ENCODE assay signal across 8 cellular contexts in genomic region chr10:103676851-103677417, GRCh38.
DNase-seq lines count a peak whose midpoint lies in the region; ATAC-seq, FAIRE-seq and TF ChIP-seq lines count a peak whose summit lies in the region.

No MANE protein-coding gene starts in this region.

- DNase-seq in EL = peak; percentile 96
- peak; percentile 99 for DNase-seq in astrocyte (ENCODE audit: low read depth)
- peak; percentile 80 to 84 (median 82) for DNase-seq in right cardiac atrium
- no peak for DNase-seq in Karpas-422
- DNase-seq in HepG2 (ENCODE audit: low spot score) = no peak

- in situ Hi-C loops in HepG2 (cut with HindIII; ENCODE audit: extremely low pct_ligation_motif_present, low pct_unique_long_range_greater_than_20kb) = no loop called here

- CTCF ChIA-PET in HepG2 (lab: Yijun Ruan, JAX; ENCODE audit: low intra/inter-chr PET ratio, low total read pairs) = no interaction called here

- no peaks in the 10 kb centered on the region for H4K20me1 ChIP-seq in astrocyte (ENCODE audit: insufficient read depth, low read length)
- no peaks in the 10 kb centered on the region for H4K20me1 ChIP-seq in Karpas-422 (ENCODE audit: insufficient read depth, low read depth, low read length)
- H4K20me1 ChIP-seq in HepG2 (ENCODE audit: insufficient read depth, low read length) = no peaks in the 10 kb centered on the region

- no peaks in the 10 kb centered on the region for H3K9me2 ChIP-seq in Karpas-422 (replicated peaks; ENCODE audit: insufficient read depth, low read length)

- H3K4me1 ChIP-seq in astrocyte (ENCODE audit: insufficient read depth, low read length) = peaks cover 25% of the 10 kb centered on the region
- no peaks in the 10 kb centered on the region for H3K4me1 ChIP-seq in right cardiac atrium (ENCODE audit: control insufficient read depth, insufficient read depth, low read length)
- peaks cover 32 to 38% (median 36%) of the 10 kb centered on the region in 3 donors for H3K4me1 ChIP-seq in skeletal muscle tissue (ENCODE audit: control insufficient read depth in 3 of 3, insufficient read depth in 3 of 3, low read length in 3 of 3)
- H3K4me1 ChIP-seq in Karpas-422 (ENCODE audit: low read length) = peaks cover 5% of the 10 kb centered on the region
- H3K4me1 ChIP-seq in HepG2 (ENCODE audit: insufficient read depth, low read length) = no peaks in the 10 kb centered on the region

- no peaks in the 10 kb centered on the region for H3K9me3 Mint-ChIP-seq in astrocyte (ENCODE audit: unreplicated experiment)

- FAIRE-seq in astrocyte (lab: Jason Lieb, UNC) (peak; percentile 83), HepG2 (lab: Jason Lieb, UNC) (no peak)

- TF ChIP-seq RAD21 in HepG2 (CRISPR knock-in tag; IDR thresholded peaks at IDR 0.05) = no peak

- BruUV-seq in HepG2 (replicated peaks; lab: Mats Ljungman, UMichigan) = no TSS peak

- H3K4me3 ChIP-seq in astrocyte (ENCODE audit: insufficient read depth, low read depth, low read length) = no peak overlapping the region
- no peak overlapping the region for H3K4me3 ChIP-seq in right cardiac atrium (ENCODE audit: low read length)
- H3K4me3 ChIP-seq in skeletal muscle tissue (ENCODE audit: low read length in 3 of 3) = no peak overlapping the region
- H3K4me3 ChIP-seq in Karpas-422 (ENCODE audit: low read length) = no peak overlapping the region
- H3K4me3 ChIP-seq in HepG2 (replicated peaks in 1 of 3; ENCODE audit: insufficient read depth in 1 of 3, low read depth in 2 of 3, low read length in 3 of 3) = no peak overlapping the region

- H3K4me2 ChIP-seq in astrocyte (ENCODE audit: low read length) = peak overlapping the region; percentile 71
- H3K4me2 ChIP-seq in Karpas-422 (ENCODE audit: low read depth, low read length, poor library complexity, severe bottlenecking) = no peak overlapping the region
- no peak overlapping the region for H3K4me2 ChIP-seq in HepG2 (ENCODE audit: low read depth, low read length)

- peak overlapping the region; percentile 97 for H3K27ac Mint-ChIP-seq in astrocyte (ENCODE audit: unreplicated experiment)

- POLR2A ChIA-PET in HepG2 (lab: Yijun Ruan, JAX) = no interaction called here

- H3K9ac ChIP-seq in astrocyte (ENCODE audit: low read length) (peak overlapping the region; percentile 81), skeletal muscle tissue (ENCODE audit: low read depth in 1 of 3, low read length in 3 of 3) (peak overlapping the region in 1 of 3 donors; percentile 16), Karpas-422 (ENCODE audit: low read length) (no peak overlapping the region), HepG2 (ENCODE audit: insufficient read depth, low read depth, low read length) (no peak overlapping the region)

- H2AFZ ChIP-seq in astrocyte (ENCODE audit: low read depth, low read length) (no peak overlapping the region), Karpas-422 (ENCODE audit: low read length) (no peak overlapping the region), HepG2 (ENCODE audit: low read length) (no peak overlapping the region)

- WGBS in right cardiac atrium = 60% methylated on average over 16 of the region's 16 CpGs
- 98% methylated on average over 16 of the region's 16 CpGs for WGBS in HepG2 (ENCODE audit: low lambda C conversion rate)

- TF ChIP-seq EP300 in HepG2 (IDR thresholded peaks at IDR 0.05; ENCODE audit: low read depth in 2 of 2, low read length in 2 of 2) (no peak), HepG2 (CRISPR knock-in tag; IDR thresholded peaks at IDR 0.05; ENCODE audit: borderline replicate concordance) (no peak)

- H3K27ac ChIP-seq in astrocyte (ENCODE audit: low read depth, low read length) (peak overlapping the region; percentile 91), right cardiac atrium (ENCODE audit: low read length) (peak overlapping the region; percentile 39), skeletal muscle tissue (ENCODE audit: low read depth, low read length) (peak overlapping the region; percentile 88), Karpas-422 (ENCODE audit: low read length) (no peak overlapping the region), HepG2 (ENCODE audit: extremely low read length, insufficient read depth, low read length) (no peak overlapping the region)

- TF ChIP-seq CTCF in astrocyte (IDR thresholded peaks at IDR 0.05; ENCODE audit: insufficient read depth, low read depth, low read length) = no peak
- no peak for TF ChIP-seq CTCF in HepG2 (CRISPR knock-in tag; IDR thresholded peaks at IDR 0.05)

- no peaks in the 10 kb centered on the region for H3K36me3 ChIP-seq in astrocyte (ENCODE audit: insufficient read depth, low read length)
- H3K36me3 ChIP-seq in skeletal muscle tissue (ENCODE audit: control insufficient read depth in 3 of 3, insufficient read depth in 3 of 3, low read length in 3 of 3) = peaks cover 0 to 3% (median 0%) of the 10 kb centered on the region in 3 donors
- H3K36me3 ChIP-seq in Karpas-422 (ENCODE audit: insufficient read depth, low read length) = no peaks in the 10 kb centered on the region
- peaks cover 10 to 44% of the 10 kb centered on the region in 2 experiments for H3K36me3 ChIP-seq in HepG2 (replicated peaks in 1 of 2; ENCODE audit: control insufficient read depth in 1 of 2, insufficient read depth in 2 of 2, low read length in 2 of 2)

- no peaks in the 10 kb centered on the region for H3K79me2 ChIP-seq in astrocyte (ENCODE audit: insufficient read depth, low read length)
- no peaks in the 10 kb centered on the region for H3K79me2 ChIP-seq in Karpas-422 (ENCODE audit: low read length)
- no peaks in the 10 kb centered on the region for H3K79me2 ChIP-seq in HepG2 (ENCODE audit: insufficient read depth, low read length)

- H3K27me3 ChIP-seq in astrocyte (ENCODE audit: insufficient read depth, low read length) = no peaks in the 10 kb centered on the region
- H3K27me3 ChIP-seq in right cardiac atrium (ENCODE audit: control insufficient read depth, insufficient read depth) = no peaks in the 10 kb centered on the region
- H3K27me3 ChIP-seq in skeletal muscle tissue (ENCODE audit: control insufficient read depth in 3 of 3, insufficient read depth in 3 of 3, low read length in 3 of 3) = no peaks in the 10 kb centered on the region
- no peaks in the 10 kb centered on the region for H3K27me3 ChIP-seq in Karpas-422 (ENCODE audit: low read length)
- no peaks in the 10 kb centered on the region for H3K27me3 ChIP-seq in HepG2 (ENCODE audit: control insufficient read depth in 1 of 2, insufficient read depth in 2 of 2, low read length in 2 of 2)

- no peak for TF ChIP-seq POLR2A in HepG2 (IDR thresholded peaks at IDR 0.05; ENCODE audit: insufficient read depth in 1 of 2, low read depth in 2 of 2, low read length in 2 of 2)

- no peaks in the 10 kb centered on the region for H3K9me3 ChIP-seq in astrocyte (ENCODE audit: insufficient read depth, low read depth, low read length)
- no peaks in the 10 kb centered on the region for H3K9me3 ChIP-seq in right cardiac atrium (ENCODE audit: control insufficient read depth, low read length)
- no peaks in the 10 kb centered on the region for H3K9me3 ChIP-seq in skeletal muscle tissue (ENCODE audit: control insufficient read depth in 3 of 3, low read length in 3 of 3)
- H3K9me3 ChIP-seq in Karpas-422 (ENCODE audit: low read length) = no peaks in the 10 kb centered on the region
- H3K9me3 ChIP-seq in HepG2 (ENCODE audit: low read length) = no peaks in the 10 kb centered on the region

- intact Hi-C loops in right cardiac atrium (cut with DNase I) (no loop called here), HepG2 (cut with micrococcal nuclease; ENCODE audit: unreplicated experiment) (no loop called here)

- ATAC-seq in right cardiac atrium = peak; percentile 66 to 79
- no peak for ATAC-seq in HG03457 (IDR thresholded peaks at IDR 0.05; ENCODE audit: unreplicated experiment)
- no peak for ATAC-seq in HepG2
- no peak for ATAC-seq in GM19397 (IDR thresholded peaks at IDR 0.05; ENCODE audit: unreplicated experiment)

- H3K27me3 Mint-ChIP-seq in astrocyte (ENCODE audit: low read depth, unreplicated experiment) = no peaks in the 10 kb centered on the region

- peaks cover 32% of the 10 kb centered on the region for H3K4me1 Mint-ChIP-seq in astrocyte (ENCODE audit: low read depth, unreplicated experiment)

- H3K4me3 Mint-ChIP-seq in astrocyte (ENCODE audit: unreplicated experiment) = peak overlapping the region; percentile 54

- peaks cover 3% of the 10 kb centered on the region for H3K36me3 Mint-ChIP-seq in astrocyte (ENCODE audit: low read depth, unreplicated experiment)

TF ChIP-seq in HepG2, 621 proteins besides CTCF, POLR2A, EP300 and RAD21 (continues in another document):
- TF ChIP-seq ARNTL (CRISPR knock-in tag; IDR thresholded peaks at IDR 0.05) (no peak), HNRNPUL1 (IDR thresholded peaks at IDR 0.05; ENCODE audit: low read depth, low read length) (no peak), ZNF432 (CRISPR knock-in tag; IDR thresholded peaks at IDR 0.05; ENCODE audit: borderline replicate concordance) (no peak)

Comparison
In these comparisons a context has a peak if more than half of its experiments do, and no peak if none do; other contexts are left out.
1. DNase-seq: peak in EL (single experiment), astrocyte (single experiment) and right cardiac atrium (3 of 3); none in Karpas-422 (single experiment) and HepG2 (single experiment).
2. H3K27ac ChIP-seq: peak in astrocyte (single experiment), right cardiac atrium (single experiment) and skeletal muscle tissue (single experiment); none in Karpas-422 (single experiment) and HepG2 (single experiment).
3. ATAC-seq: peak in right cardiac atrium (2 of 2); none in HG03457 (single experiment), HepG2 (single experiment) and GM19397 (single experiment).